ENCODE assay signal across 30 cellular contexts in the genomic region with DNA sequence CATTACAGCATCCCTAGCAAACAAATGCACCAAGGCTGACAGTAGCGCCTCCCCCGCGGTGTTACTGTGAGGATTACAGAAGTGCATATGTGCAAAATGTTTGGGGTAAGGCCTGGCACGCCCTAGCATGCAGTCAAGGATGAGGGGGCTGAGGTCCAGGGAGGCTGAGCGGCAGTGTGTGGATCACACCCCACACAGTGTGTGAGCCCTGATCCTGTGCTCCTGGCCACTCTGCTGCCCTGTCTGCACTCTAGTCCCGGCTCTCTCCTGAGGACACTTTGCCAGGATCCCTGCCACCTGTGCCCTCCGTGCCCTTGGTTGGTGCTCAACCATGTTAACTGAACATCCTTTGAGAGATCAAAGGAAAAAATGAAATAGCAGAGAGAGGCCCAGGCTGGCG.
"Had no signal": no experiment of that assay in that cellular context is flagged by ENCODE, and none has a peak within 500 bp of the region (broad histone marks: within the 10 kb centered on the region; RNA-seq: fewer than 3 reads in every experiment).

No MANE protein-coding gene starts in this region.

- H3K36me3 ChIP-seq: adrenal gland, cardiac muscle cell, colonic mucosa, esophagus squamous epithelium, WERI-Rb-1 had no signal

- H3K27me3 ChIP-seq: adrenal gland, body of pancreas, cardiac muscle cell, colonic mucosa had no signal

- H3K4me3 ChIP-seq: adrenal gland, body of pancreas, cardiac muscle cell, colonic mucosa, esophagus squamous epithelium had no signal

- H3K27ac ChIP-seq: adrenal gland, body of pancreas, cardiac muscle cell, colonic mucosa, esophagus squamous epithelium, WERI-Rb-1 had no signal

- DNase-seq: activated B cell treated with CpG ODN at 0.5 μM for 24 hours; activated CD4-positive, alpha-beta T cell treated with anti-CD3 and anti-CD28 coated beads for 48 hours; activated CD4-positive, alpha-beta T cell treated with anti-CD3 and anti-CD28 coated beads, Interleukin-2, amount 50 U/mL, for 1 hour; activated CD4-positive, alpha-beta T cell treated with anti-CD3 and anti-CD28 coated beads, Interleukin-2, amount 50 U/mL, for 48 hours; activated CD8-positive, alpha-beta memory T cell treated with anti-CD3 and anti-CD28 coated beads for 24 hours; activated CD8-positive, alpha-beta T cell treated with anti-CD3 and anti-CD28 coated beads for 36 hours; activated effector memory CD4-positive, alpha-beta T cell treated with Interleukin-2 at 50 U/mL for 16 hours; activated gamma-delta T cell treated with Interleukin-2 at 50 U/mL for 16 hours; activated naive CD4-positive, alpha-beta T cell treated with anti-CD3 and anti-CD28 coated beads, Interleukin-2, amount 50 U/mL, for 16 hours; activated naive CD4-positive, alpha-beta T cell treated with Interleukin-2 at 50 U/mL for 16 hours; activated naive CD8-positive, alpha-beta T cell treated with anti-CD3 and anti-CD28 coated beads, Interleukin-2, amount 50 U/mL, for 24 hours; activated T-cell treated with anti-CD3 and anti-CD28 coated beads, Interleukin-2, amount 50 U/mL, for 4 hours; adrenal gland; amygdala; body of pancreas; central memory CD4-positive, alpha-beta T cell; cerebellar nuclear complex; colonic mucosa; effector memory CD4-positive, alpha-beta T cell; erythroblast; esophagus squamous epithelium; foreskin melanocyte; head of caudate nucleus; T-helper 1 cell; T-helper 17 cell; T1000; WERI-Rb-1 had no signal

- H3K4me1 ChIP-seq: adrenal gland, body of pancreas, colonic mucosa, esophagus squamous epithelium had no signal

- H3K9me3 ChIP-seq: adrenal gland, colonic mucosa had no signal

- ATAC-seq: activated CD4-positive, CD25-positive, alpha-beta regulatory T cell treated with anti-CD3 and anti-CD28 coated beads, Interleukin-2, amount 50 U/mL, for 24 hours; activated CD8-positive, alpha-beta T cell treated with anti-CD3 and anti-CD28 coated beads for 36 hours; activated naive CD8-positive, alpha-beta T cell treated with anti-CD3 and anti-CD28 coated beads, Interleukin-2, amount 50 U/mL, for 24 hours; activated T-cell treated with anti-CD3 and anti-CD28 coated beads, Interleukin-2, amount 50 U/mL, for 4 hours; activated T-helper 17 cell treated with anti-CD3 and anti-CD28 coated beads, Interleukin-2, amount 50 U/mL, for 72 hours; body of pancreas; T-helper 17 cell had no signal
